Comparison of ENCODE assay signal across 20 cellular contexts in the genomic region with DNA sequence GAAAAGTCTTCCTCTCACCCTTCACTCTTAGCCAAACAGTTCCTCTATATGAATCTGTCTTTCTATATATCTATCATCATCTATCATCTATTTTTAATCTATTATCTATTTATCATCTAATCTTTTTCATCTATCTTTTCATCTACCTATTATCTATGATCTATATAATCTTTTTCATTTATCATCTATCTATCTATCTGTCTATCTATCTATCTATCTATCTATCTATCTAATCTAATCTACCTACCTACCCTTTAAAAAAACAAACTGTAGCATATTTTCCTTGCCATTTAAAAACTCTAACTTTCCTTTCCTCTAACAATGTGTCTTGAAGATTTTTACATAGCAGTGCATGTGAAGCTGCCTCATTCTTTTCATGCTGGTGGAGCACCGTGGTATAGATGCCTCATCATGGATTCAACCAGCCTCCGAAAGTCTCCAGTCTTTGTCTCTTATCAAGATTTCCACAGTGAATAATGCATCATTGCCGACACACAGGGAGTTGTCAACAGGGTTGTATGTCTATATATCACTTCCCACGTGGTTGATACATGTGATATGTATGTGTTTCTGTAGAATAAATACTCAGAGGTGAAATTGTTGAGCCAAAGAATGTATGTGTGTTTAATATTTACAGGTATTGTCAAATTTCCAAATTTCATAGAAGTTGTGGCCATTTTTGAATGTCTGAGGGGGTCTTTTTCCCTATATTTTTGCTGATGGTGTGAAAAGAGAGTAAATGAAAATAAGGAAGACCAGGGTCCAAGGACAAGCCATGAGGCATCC. TPM values are rescaled to one million over a fixed set of nuclear protein-coding genes. Genes with fewer than 3 reads are reported as not detected.
DNase-seq lines count a peak whose midpoint lies in the region; ATAC-seq, FAIRE-seq and TF ChIP-seq lines count a peak whose summit lies in the region.
"Had no signal": no experiment of that assay in that cellular context is flagged by ENCODE, and none has a peak within 500 bp of the region (broad histone marks: within the 10 kb centered on the region; RNA-seq: fewer than 3 reads in every experiment).

No MANE protein-coding gene starts in this region.

- H2BK5ac ChIP-seq in trophoblast cell (ENCODE audit: low read depth, low read length, poor library complexity): no peak overlapping the region

- CTCF ChIA-PET in HepG2 (lab: Yijun Ruan, JAX; ENCODE audit: low intra/inter-chr PET ratio, low total read pairs): no interaction called here

- TF ChIP-seq EP300 in HepG2 (IDR thresholded peaks at IDR 0.05; ENCODE audit: low read depth in 2 of 2, low read length in 2 of 2) (no peak), HepG2 (CRISPR knock-in tag; IDR thresholded peaks at IDR 0.05; ENCODE audit: borderline replicate concordance) (no peak)

- no peak overlapping the region for H3K23ac ChIP-seq in trophoblast cell (ENCODE audit: low read length)

- H3K27ac Mint-ChIP-seq in osteocyte (ENCODE audit: unreplicated experiment): no peak overlapping the region
- H3K27ac Mint-ChIP-seq: CD8-positive, alpha-beta T cell; GM23338 had no signal

- no peaks in the 10 kb centered on the region for H4K20me1 ChIP-seq in HepG2 (ENCODE audit: insufficient read depth, low read length)
- H4K20me1 ChIP-seq: BLaER1 treated with 17β-estradiol and CSF1 and Interleukin-3, amounts not matched to agents 10 nM and 100 nM had no signal

- TF ChIP-seq CTCF in HepG2 (CRISPR knock-in tag; IDR thresholded peaks at IDR 0.05): no peak
- TF ChIP-seq CTCF in right lobe of liver (IDR thresholded peaks at IDR 0.05): no peak
- TF ChIP-seq CTCF in osteocyte (IDR thresholded peaks at IDR 0.05): no peak

- no peak overlapping the region for H2AK5ac ChIP-seq in trophoblast cell (ENCODE audit: low read length)

- no peak overlapping the region for H2BK12ac ChIP-seq in trophoblast cell (ENCODE audit: low read length)

- BruUV-seq in HepG2 (replicated peaks; lab: Mats Ljungman, UMichigan): no TSS peak

- peaks cover 55% of the 10 kb centered on the region for H3K27me3 Mint-ChIP-seq in osteocyte (ENCODE audit: unreplicated experiment)

- DNase-seq in HepG2 (ENCODE audit: low spot score) (no peak), right lobe of liver (no peak), amniotic epithelial cell (ENCODE audit: low read depth) (peak; percentile 73), trophoblast cell (peak; percentile 61 to 79), pons (ENCODE audit: low spot score) (no peak), osteocyte (ENCODE audit: extremely low spot score, unreplicated experiment) (no peak)
- no peak for DNase-seq in activated naive CD4-positive, alpha-beta T cell (lab: John Stamatoyannopoulos, UW)
- DNase-seq: CD8-positive, alpha-beta T cell; HCEC 1CT; IMR-90; KBM-7 had no signal

- intact Hi-C loops in HepG2 (cut with micrococcal nuclease; ENCODE audit: unreplicated experiment) (no loop called here), right lobe of liver (cut with DNase I) (loop anchor here (10.0 kb wide), 1 partner anchor 46 kb away; a partner anchor contains a TSS)

- H3K9ac ChIP-seq in HepG2 (ENCODE audit: insufficient read depth, low read depth, low read length) (no peak overlapping the region), trophoblast cell (ENCODE audit: low read length) (no peak overlapping the region)
- H3K9ac ChIP-seq: BLaER1 treated with 17β-estradiol and CSF1 and Interleukin-3, amounts not matched to agents 10 nM and 100 nM had no signal

- no peak overlapping the region for H3K4me3 Mint-ChIP-seq in osteocyte (ENCODE audit: unreplicated experiment)
- H3K4me3 Mint-ChIP-seq: CD8-positive, alpha-beta T cell; GM23338 had no signal

- no peak overlapping the region for H4K8ac ChIP-seq in trophoblast cell (ENCODE audit: low read depth, low read length)

- POLR2A ChIA-PET in HepG2 (lab: Yijun Ruan, JAX): no interaction called here

- no peak overlapping the region for H3K18ac ChIP-seq in trophoblast cell (ENCODE audit: low read length)

- no peak for TF ChIP-seq RAD21 in HepG2 (CRISPR knock-in tag; IDR thresholded peaks at IDR 0.05)

- no peak overlapping the region for H3K4me3 ChIP-seq in HepG2 (replicated peaks in 1 of 3; ENCODE audit: insufficient read depth in 1 of 3, low read depth in 2 of 3, low read length in 3 of 3)
- H3K4me3 ChIP-seq in right lobe of liver: no peak overlapping the region
- H3K4me3 ChIP-seq in trophoblast cell (ENCODE audit: low read depth, low read length): no peak overlapping the region
- H3K4me3 ChIP-seq: A549; BLaER1 treated with 17β-estradiol and CSF1 and Interleukin-3, amounts not matched to agents 10 nM and 100 nM; GM23338 had no signal

- no peak for FAIRE-seq in HepG2 (lab: Jason Lieb, UNC)
- FAIRE-seq: A549, D721Med, G401.6, GM12891, H54 had no signal

- H3K4me2 ChIP-seq in HepG2 (ENCODE audit: low read depth, low read length) (no peak overlapping the region), trophoblast cell (ENCODE audit: low read length) (no peak overlapping the region)
- H3K4me2 ChIP-seq: A549; BLaER1 treated with 17β-estradiol and CSF1 and Interleukin-3, amounts not matched to agents 10 nM and 100 nM; GM23338 had no signal

- H3K36me3 Mint-ChIP-seq in osteocyte (ENCODE audit: unreplicated experiment): no peaks in the 10 kb centered on the region
- H3K36me3 Mint-ChIP-seq: CD8-positive, alpha-beta T cell had no signal

- H3K79me2 ChIP-seq in HepG2 (ENCODE audit: insufficient read depth, low read length) (no peaks in the 10 kb centered on the region), trophoblast cell (ENCODE audit: control insufficient read depth, insufficient read depth, low read length, poor library complexity) (no peaks in the 10 kb centered on the region)

- H3K4me1 ChIP-seq in HepG2 (ENCODE audit: insufficient read depth, low read length) (peaks cover 60% of the 10 kb centered on the region), right lobe of liver (peaks cover 0 to 40% (median 17%) of the 10 kb centered on the region in 4 donors), trophoblast cell (ENCODE audit: control insufficient read depth in 1 of 2, insufficient read depth in 2 of 2, low read length in 2 of 2) (peaks cover 13 to 14% of the 10 kb centered on the region in 2 experiments)

- no peaks in the 10 kb centered on the region for H3K4me1 Mint-ChIP-seq in osteocyte (ENCODE audit: unreplicated experiment)

- TF ChIP-seq POLR2A in HepG2 (IDR thresholded peaks at IDR 0.05; ENCODE audit: insufficient read depth in 1 of 2, low read depth in 2 of 2, low read length in 2 of 2) (no peak), right lobe of liver (IDR thresholded peaks at IDR 0.05) (no peak)

- no peaks in the 10 kb centered on the region for H3K9me3 Mint-ChIP-seq in osteocyte (ENCODE audit: unreplicated experiment)
- H3K9me3 Mint-ChIP-seq: CD8-positive, alpha-beta T cell; GM23338 had no signal

- H3K36me3 ChIP-seq in HepG2 (replicated peaks in 1 of 2; ENCODE audit: control insufficient read depth in 1 of 2, insufficient read depth in 2 of 2, low read length in 2 of 2) (no peaks in the 10 kb centered on the region), right lobe of liver (no peaks in the 10 kb centered on the region), trophoblast cell (ENCODE audit: control insufficient read depth in 1 of 2, insufficient read depth in 2 of 2, low read length in 2 of 2) (no peaks in the 10 kb centered on the region)
- H3K36me3 ChIP-seq: BLaER1 treated with 17β-estradiol and CSF1 and Interleukin-3, amounts not matched to agents 10 nM and 100 nM had no signal

- no peak overlapping the region for H4K12ac ChIP-seq in trophoblast cell (ENCODE audit: low read depth, low read length)

- no peaks in the 10 kb centered on the region for H3K79me1 ChIP-seq in trophoblast cell (ENCODE audit: low read length)

- no peak overlapping the region for H3K4ac ChIP-seq in trophoblast cell (ENCODE audit: low read depth, low read length)

- H2AFZ ChIP-seq in HepG2 (ENCODE audit: low read length) (no peak overlapping the region), trophoblast cell (ENCODE audit: insufficient read depth, low read length, poor library complexity) (no peak overlapping the region)
- H2AFZ ChIP-seq: GM23338 had no signal

- in situ Hi-C loops in HepG2 (cut with HindIII; ENCODE audit: extremely low pct_ligation_motif_present, low pct_unique_long_range_greater_than_20kb): no loop called here

- no peak overlapping the region for H3K14ac ChIP-seq in trophoblast cell (ENCODE audit: low read length)

- no peak overlapping the region for H3K27ac ChIP-seq in HepG2 (ENCODE audit: extremely low read length, insufficient read depth, low read length)
- H3K27ac ChIP-seq in right lobe of liver: no peak overlapping the region
- no peak overlapping the region for H3K27ac ChIP-seq in trophoblast cell (ENCODE audit: low read depth, low read length)
- H3K27ac ChIP-seq: 22Rv1; A549; BLaER1 treated with 17β-estradiol and CSF1 and Interleukin-3, amounts not matched to agents 10 nM and 100 nM; HL-60 had no signal

- H4K91ac ChIP-seq in trophoblast cell (ENCODE audit: low read depth, low read length): no peak overlapping the region

- ATAC-seq in HepG2 (no peak), right lobe of liver (no peak)
- ATAC-seq: A549; CD8-positive, alpha-beta T cell; GM23338 had no signal

- 43% methylated on average over 4 of the region's 4 CpGs for whole genome bisulfite sequencing in HepG2 (ENCODE audit: low lambda C conversion rate)
- WGBS in right lobe of liver (ENCODE audit: insufficient coverage, low coverage, low lambda C conversion rate, missing lambda C conversion rate): 73% methylated on average over 4 of the region's 4 CpGs
- WGBS in trophoblast cell (ENCODE audit: extremely low coverage, insufficient coverage, insufficient read length): no CpG with 5 or more reads among the region's 4 CpGs

- H3K27me3 ChIP-seq in HepG2 (ENCODE audit: control insufficient read depth in 1 of 2, insufficient read depth in 2 of 2, low read length in 2 of 2): peaks cover 2 to 13% of the 10 kb centered on the region in 2 experiments; a peak in 3 of 5 replicates
- H3K27me3 ChIP-seq in right lobe of liver: no peaks in the 10 kb centered on the region
- no peaks in the 10 kb centered on the region for H3K27me3 ChIP-seq in trophoblast cell (ENCODE audit: insufficient read depth, low read length)
- H3K27me3 ChIP-seq: BLaER1 treated with 17β-estradiol and CSF1 and Interleukin-3, amounts not matched to agents 10 nM and 100 nM had no signal

- no peaks in the 10 kb centered on the region for H3K9me3 ChIP-seq in HepG2 (ENCODE audit: low read length)
- no peaks in the 10 kb centered on the region for H3K9me3 ChIP-seq in right lobe of liver
- H3K9me3 ChIP-seq in trophoblast cell (ENCODE audit: insufficient read depth, low read depth, low read length): no peaks in the 10 kb centered on the region
- H3K9me3 ChIP-seq: A549; BLaER1 treated with 17β-estradiol and CSF1 and Interleukin-3, amounts not matched to agents 10 nM and 100 nM had no signal

- no peak overlapping the region for H2BK120ac ChIP-seq in trophoblast cell (ENCODE audit: insufficient read depth, low read length, poor library complexity)

RNA-seq across cellular contexts. Expression of a gene that starts 51.3 kb away (rescaled TPM):
- total RNA-seq in HepG2 (2016; rRNA removed; fragmentation: Illumina TruSeq; extraction: Trizol) (34.1 and 68.1 TPM in 2 replicates), right lobe of liver (100 to 1,000 TPM in 5 of 6 experiments, 10 to 100 TPM in 1; 91.3 to 571 (median 132) TPM), osteocyte (59.5 and 69.7 TPM in 2 replicates)
- 13.4 and 14.2 TPM in 2 replicates for total RNA-seq in HepG2 (2016; cell fraction: cytosol; rRNA removed; fragmentation: Illumina TruSeq; extraction: Trizol; ENCODE audit: low read depth)
- 26.8 and 72.7 TPM in 2 replicates for total RNA-seq in HepG2 (2016; cell fraction: insoluble cytoplasmic fraction; rRNA removed; fragmentation: Illumina TruSeq; extraction: Trizol)
- 33.1 and 34.4 TPM in 2 replicates for total RNA-seq in HepG2 (2016; cell fraction: membrane; rRNA removed; fragmentation: Illumina TruSeq; extraction: Trizol)
- total RNA-seq in HepG2 (2016; cell fraction: nucleus; rRNA removed; fragmentation: Illumina TruSeq; extraction: Trizol): 81.5 and 95.8 TPM in 2 replicates
- polyA plus RNA-seq in HepG2 (2011; rRNA removed): 629 and 1,104 TPM in 2 replicates
- polyA plus RNA-seq in HepG2 (2011; cell fraction: cytosol; rRNA removed): 292 and 298 TPM in 2 replicates
- polyA plus RNA-seq in HepG2 (2011; cell fraction: nucleus; rRNA removed): 3,652 and 4,474 TPM in 2 replicates
- 463 and 546 TPM in 2 replicates for polyA plus RNA-seq in HepG2 (2012)
- polyA plus RNA-seq in HepG2 (2016; cell fraction: cytosol; fragmentation: Illumina TruSeq; extraction: Trizol; ENCODE audit: low read depth): 9.2 and 10.7 TPM in 2 replicates
- polyA plus RNA-seq in HepG2 (2016; cell fraction: insoluble cytoplasmic fraction; fragmentation: Illumina TruSeq; extraction: Trizol; ENCODE audit: low read depth): 34.1 and 41.6 TPM in 2 replicates
- polyA plus RNA-seq in HepG2 (2016; cell fraction: membrane; fragmentation: Illumina TruSeq; extraction: Trizol; ENCODE audit: low read depth): 24.8 and 25.3 TPM in 2 replicates
- polyA plus RNA-seq in HepG2 (2016; cell fraction: nucleus; fragmentation: Illumina TruSeq; extraction: Trizol; ENCODE audit: insufficient read depth, low read depth): 253 and 267 TPM in 2 replicates
- polyA minus RNA-seq in HepG2 (2011; rRNA and poly(A)+ RNA removed; ENCODE audit: low replicate concordance): 238 and 645 TPM in 2 replicates
- 122 and 136 TPM in 2 replicates for polyA minus RNA-seq in HepG2 (2011; cell fraction: cytosol; rRNA and poly(A)+ RNA removed)
- 312 and 405 TPM in 2 replicates for polyA minus RNA-seq in HepG2 (2011; cell fraction: nucleus; rRNA and poly(A)+ RNA removed)
- 111 and 117 TPM in 2 replicates for polyA plus RNA-seq in trophoblast cell (2013)

Comparison
In these comparisons a context has a peak if more than half of its experiments do, and no peak if none do; other contexts are left out.
1. DNase-seq: peak in amniotic epithelial cell (single experiment) and trophoblast cell (2 of 2); none in HepG2 (single experiment), right lobe of liver (0 of 3), pons (single experiment), activated naive CD4-positive, alpha-beta T cell (0 of 4) and osteocyte (single experiment).